Comparison of ENCODE assay signal across 37 cellular contexts in the genomic region with DNA sequence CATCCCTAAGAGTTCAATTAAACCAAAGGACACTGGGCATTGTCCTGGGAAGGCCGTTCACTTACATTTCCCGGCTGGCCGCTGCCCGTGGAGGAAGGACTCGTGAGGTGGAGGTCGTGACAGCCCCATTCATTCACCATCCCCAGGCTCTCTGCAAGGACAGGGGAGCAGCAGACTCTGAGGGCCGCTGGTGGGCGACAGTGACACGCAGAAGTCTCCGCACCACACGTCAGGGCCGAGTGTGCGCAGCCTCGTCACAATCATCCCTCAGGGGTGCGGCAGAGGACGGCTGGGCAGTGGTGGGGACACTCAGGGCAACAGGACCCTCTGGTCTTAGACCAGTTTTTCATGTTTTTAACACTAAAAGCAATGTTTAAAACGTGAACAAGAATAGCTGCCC. TPM values are rescaled to one million over a fixed set of nuclear protein-coding genes. Genes with fewer than 3 reads are reported as not detected.
"Had no signal": no experiment of that assay in that cellular context is flagged by ENCODE, and none has a peak within 500 bp of the region (broad histone marks: within the 10 kb centered on the region; RNA-seq: fewer than 3 reads in every experiment).

No MANE protein-coding gene starts in this region.

- H3K36me3 ChIP-seq: brain microvascular endothelial cell, breast epithelium had no signal

- H3K36me3 Mint-ChIP-seq: activated naive CD4-positive, alpha-beta T cell treated with anti-CD3 and anti-CD28 coated beads, Interleukin-2, amount 50 U/mL, for 72 hours had no signal

- H3K9me3 ChIP-seq: adrenal gland, body of pancreas, breast epithelium had no signal

- H3K27ac Mint-ChIP-seq: activated B cell treated with CpG ODN at 0.5 μM for 24 hours; activated CD4-positive, alpha-beta memory T cell treated with anti-CD3 and anti-CD28 coated beads for 36 hours; activated CD8-positive, alpha-beta T cell treated with anti-CD3 and anti-CD28 coated beads for 36 hours; activated naive CD4-positive, alpha-beta T cell treated with anti-CD3 and anti-CD28 coated beads for 36 hours; activated naive CD8-positive, alpha-beta T cell treated with anti-CD3 and anti-CD28 coated beads for 36 hours; activated T-cell treated with anti-CD3 and anti-CD28 coated beads, Interleukin-2, amount 50 U/mL, for 72 hours; activated T-helper 1 cell treated with anti-CD3 and anti-CD28 coated beads, Interleukin-12 subunit alpha, Interleukin-12 subunit beta, Interleukin-2, Interleukin-4 antibody, amounts not matched to agents 30 ng/mL and 10 ng/mL and 1 ng/mL, durations not matched to agents 14 hours and 24 hours and 36 hours; activated T-helper 17 cell treated with anti-CD3 and anti-CD28 coated beads, Interleukin-2, amount 50 U/mL, for 72 hours; T-helper 2 cell treated with Interferon-gamma antibody and Interleukin-4, amounts not matched to agents 5 μg/mL and 100 μg/mL, for 36 hours had no signal

- H3K4me1 Mint-ChIP-seq: activated B cell treated with CpG ODN at 0.5 μM for 24 hours; activated naive CD8-positive, alpha-beta T cell treated with anti-CD3 and anti-CD28 coated beads for 36 hours; activated T-helper 17 cell treated with anti-CD3 and anti-CD28 coated beads, Interleukin-2, amount 50 U/mL, for 72 hours had no signal

- FAIRE-seq: astrocyte, TTC549 had no signal

- H3K27me3 ChIP-seq: adrenal gland, body of pancreas, brain microvascular endothelial cell, breast epithelium had no signal

- H3K9me3 Mint-ChIP-seq: activated B cell treated with CpG ODN at 0.5 μM for 24 hours; activated CD4-positive, alpha-beta memory T cell treated with anti-CD3 and anti-CD28 coated beads for 36 hours; activated CD8-positive, alpha-beta T cell treated with anti-CD3 and anti-CD28 coated beads for 36 hours; activated naive CD4-positive, alpha-beta T cell treated with anti-CD3 and anti-CD28 coated beads for 36 hours; activated naive CD4-positive, alpha-beta T cell treated with anti-CD3 and anti-CD28 coated beads, Interleukin-2, amount 50 U/mL, for 72 hours; activated naive CD8-positive, alpha-beta T cell treated with anti-CD3 and anti-CD28 coated beads for 36 hours; activated T-cell treated with anti-CD3 and anti-CD28 coated beads, Interleukin-2, amount 50 U/mL, for 4 hours; activated T-cell treated with anti-CD3 and anti-CD28 coated beads, Interleukin-2, amount 50 U/mL, for 72 hours; activated T-helper 1 cell treated with anti-CD3 and anti-CD28 coated beads, Interleukin-12 subunit alpha, Interleukin-12 subunit beta, Interleukin-2, Interleukin-4 antibody, amounts not matched to agents 30 ng/mL and 10 ng/mL and 1 ng/mL, durations not matched to agents 14 hours and 24 hours and 36 hours; activated T-helper 17 cell treated with anti-CD3 and anti-CD28 coated beads, Interleukin-2, amount 50 U/mL, for 72 hours; T-helper 2 cell treated with Interferon-gamma antibody and Interleukin-4, amounts not matched to agents 5 μg/mL and 100 μg/mL, for 36 hours had no signal

- DNase-seq: activated B cell treated with CpG ODN at 0.5 μM for 24 hours; activated CD4-positive, alpha-beta memory T cell treated with anti-CD3 and anti-CD28 coated beads for 36 hours; activated CD4-positive, alpha-beta T cell treated with anti-CD3 and anti-CD28 coated beads for 48 hours; activated CD4-positive, alpha-beta T cell treated with anti-CD3 and anti-CD28 coated beads, Interleukin-2, amount 50 U/mL, for 1 hour; activated CD4-positive, alpha-beta T cell treated with anti-CD3 and anti-CD28 coated beads, Interleukin-2, amount 50 U/mL, for 4 hours; activated CD4-positive, CD25-positive, alpha-beta regulatory T cell treated with anti-CD3 and anti-CD28 coated beads, Interleukin-2, amount 50 U/mL, for 72 hours; activated CD8-positive, alpha-beta memory T cell treated with anti-CD3 and anti-CD28 coated beads, Interleukin-2, amount 50 U/mL, for 4 hours; activated CD8-positive, alpha-beta T cell treated with anti-CD3 and anti-CD28 coated beads for 36 hours; activated effector memory CD4-positive, alpha-beta T cell treated with anti-CD3 and anti-CD28 coated beads, Interleukin-2, amount 50 U/mL, for 16 hours; activated gamma-delta T cell treated with Interleukin-2 at 50 U/mL for 16 hours; activated naive CD4-positive, alpha-beta T cell; activated naive CD4-positive, alpha-beta T cell treated with anti-CD3 and anti-CD28 coated beads for 36 hours; activated naive CD4-positive, alpha-beta T cell treated with anti-CD3 and anti-CD28 coated beads, Interleukin-2, amount 50 U/mL, for 16 hours; activated naive CD8-positive, alpha-beta T cell treated with anti-CD3 and anti-CD28 coated beads for 36 hours; activated T-cell treated with anti-CD3 and anti-CD28 coated beads for 4 hours; activated T-cell treated with anti-CD3 and anti-CD28 coated beads, Interleukin-2, amount 50 U/mL, for 1 hour; activated T-cell treated with anti-CD3 and anti-CD28 coated beads, Interleukin-2, amount 50 U/mL, for 4 hours; activated T-cell treated with anti-CD3 and anti-CD28 coated beads, Interleukin-2, amount 50 U/mL, for 72 hours; adrenal gland; amniotic stem cell; aorta; body of pancreas; brain microvascular endothelial cell; central memory CD4-positive, alpha-beta T cell; T-helper 2 cell; T-helper 9 cell had no signal

- H3K27me3 Mint-ChIP-seq: activated B cell treated with CpG ODN at 0.5 μM for 24 hours; activated CD4-positive, alpha-beta memory T cell treated with anti-CD3 and anti-CD28 coated beads for 36 hours; activated CD8-positive, alpha-beta T cell treated with anti-CD3 and anti-CD28 coated beads for 36 hours; activated naive CD8-positive, alpha-beta T cell treated with anti-CD3 and anti-CD28 coated beads for 36 hours; activated T-helper 17 cell treated with anti-CD3 and anti-CD28 coated beads, Interleukin-2, amount 50 U/mL, for 72 hours had no signal

- H3K4me3 ChIP-seq: adrenal gland, body of pancreas, breast epithelium had no signal

- H3K27ac ChIP-seq: adrenal gland, body of pancreas, brain microvascular endothelial cell, breast epithelium, VCaP had no signal

- H3K4me1 ChIP-seq: adrenal gland, body of pancreas, breast epithelium had no signal

- ATAC-seq: activated CD8-positive, alpha-beta T cell treated with anti-CD3 and anti-CD28 coated beads for 36 hours; activated naive CD4-positive, alpha-beta T cell treated with anti-CD3 and anti-CD28 coated beads, Interleukin-2, amount 50 U/mL, for 72 hours; activated T-cell treated with anti-CD3 and anti-CD28 coated beads, Interleukin-2, amount 50 U/mL, for 4 hours; activated T-cell treated with anti-CD3 and anti-CD28 coated beads, Interleukin-2, amount 50 U/mL, for 72 hours; activated T-helper 17 cell treated with anti-CD3 and anti-CD28 coated beads, Interleukin-2, amount 50 U/mL, for 72 hours; body of pancreas had no signal

- H3K4me3 Mint-ChIP-seq: activated B cell treated with CpG ODN at 0.5 μM for 24 hours; activated CD4-positive, alpha-beta memory T cell treated with anti-CD3 and anti-CD28 coated beads for 36 hours; activated CD8-positive, alpha-beta T cell treated with anti-CD3 and anti-CD28 coated beads for 36 hours; activated naive CD4-positive, alpha-beta T cell treated with anti-CD3 and anti-CD28 coated beads for 36 hours; activated naive CD8-positive, alpha-beta T cell treated with anti-CD3 and anti-CD28 coated beads for 36 hours; activated T-cell treated with anti-CD3 and anti-CD28 coated beads, Interleukin-2, amount 50 U/mL, for 4 hours; activated T-cell treated with anti-CD3 and anti-CD28 coated beads, Interleukin-2, amount 50 U/mL, for 72 hours; activated T-helper 1 cell treated with anti-CD3 and anti-CD28 coated beads, Interleukin-12 subunit alpha, Interleukin-12 subunit beta, Interleukin-2, Interleukin-4 antibody, amounts not matched to agents 30 ng/mL and 10 ng/mL and 1 ng/mL, durations not matched to agents 14 hours and 24 hours and 36 hours; activated T-helper 17 cell treated with anti-CD3 and anti-CD28 coated beads, Interleukin-2, amount 50 U/mL, for 72 hours; T-helper 2 cell treated with Interferon-gamma antibody and Interleukin-4, amounts not matched to agents 5 μg/mL and 100 μg/mL, for 36 hours had no signal

RNA-seq across cellular contexts. Expression of gene PERCC1, which starts 38.1 kb away (rescaled TPM):
- total RNA-seq: activated CD4-positive, alpha-beta memory T cell treated with anti-CD3 and anti-CD28 coated beads for 36 hours; activated T-helper 1 cell treated with anti-CD3 and anti-CD28 coated beads, Interleukin-12 subunit alpha, Interleukin-12 subunit beta, Interleukin-2, Interleukin-4 antibody, amounts not matched to agents 30 ng/mL and 10 ng/mL and 1 ng/mL, durations not matched to agents 14 hours and 24 hours and 36 hours; activated T-helper 17 cell treated with anti-CD3 and anti-CD28 coated beads, Interleukin-2, amount 50 U/mL, for 72 hours; aorta; astrocyte; body of pancreas; breast epithelium; cardiac septum; cerebellum; T-helper 1 cell treated with Interleukin-12 subunit alpha and Interleukin-12 subunit beta and Interleukin-4 antibody, amounts not matched to agents 30 ng/mL and 1 ng/mL, for 36 hours had no signal
- polyA plus RNA-seq: adrenal gland, aorta had no signal
